1 cellular context compared by ENCODE assay signal in the genomic region with DNA sequence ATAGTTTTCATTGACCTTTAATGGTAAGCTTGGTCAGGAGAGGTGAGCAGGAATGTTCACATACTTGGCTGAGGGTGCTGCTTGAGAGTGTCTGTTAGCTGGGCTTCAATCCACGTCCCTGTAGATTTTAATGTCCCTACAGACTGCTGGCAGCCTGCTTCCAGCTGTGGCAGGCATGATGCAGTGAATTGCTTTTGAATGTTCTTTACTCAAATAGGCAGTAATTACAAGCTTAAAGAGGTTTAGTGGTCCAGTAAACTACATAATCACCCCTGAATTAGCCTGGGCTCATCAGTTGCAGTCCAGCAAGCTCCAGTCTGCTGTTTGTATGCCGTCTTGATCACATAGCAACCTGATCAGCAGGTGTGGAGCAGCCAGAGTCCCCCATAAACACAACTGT.
TF ChIP-seq lines count a peak whose summit lies in the region.

No MANE protein-coding gene starts in this region.

TF ChIP-seq in GM23338, 12 proteins besides CTCF, POLR2A, EP300 and RAD21 (continued from another document):
- TF ChIP-seq, protein P1, sequence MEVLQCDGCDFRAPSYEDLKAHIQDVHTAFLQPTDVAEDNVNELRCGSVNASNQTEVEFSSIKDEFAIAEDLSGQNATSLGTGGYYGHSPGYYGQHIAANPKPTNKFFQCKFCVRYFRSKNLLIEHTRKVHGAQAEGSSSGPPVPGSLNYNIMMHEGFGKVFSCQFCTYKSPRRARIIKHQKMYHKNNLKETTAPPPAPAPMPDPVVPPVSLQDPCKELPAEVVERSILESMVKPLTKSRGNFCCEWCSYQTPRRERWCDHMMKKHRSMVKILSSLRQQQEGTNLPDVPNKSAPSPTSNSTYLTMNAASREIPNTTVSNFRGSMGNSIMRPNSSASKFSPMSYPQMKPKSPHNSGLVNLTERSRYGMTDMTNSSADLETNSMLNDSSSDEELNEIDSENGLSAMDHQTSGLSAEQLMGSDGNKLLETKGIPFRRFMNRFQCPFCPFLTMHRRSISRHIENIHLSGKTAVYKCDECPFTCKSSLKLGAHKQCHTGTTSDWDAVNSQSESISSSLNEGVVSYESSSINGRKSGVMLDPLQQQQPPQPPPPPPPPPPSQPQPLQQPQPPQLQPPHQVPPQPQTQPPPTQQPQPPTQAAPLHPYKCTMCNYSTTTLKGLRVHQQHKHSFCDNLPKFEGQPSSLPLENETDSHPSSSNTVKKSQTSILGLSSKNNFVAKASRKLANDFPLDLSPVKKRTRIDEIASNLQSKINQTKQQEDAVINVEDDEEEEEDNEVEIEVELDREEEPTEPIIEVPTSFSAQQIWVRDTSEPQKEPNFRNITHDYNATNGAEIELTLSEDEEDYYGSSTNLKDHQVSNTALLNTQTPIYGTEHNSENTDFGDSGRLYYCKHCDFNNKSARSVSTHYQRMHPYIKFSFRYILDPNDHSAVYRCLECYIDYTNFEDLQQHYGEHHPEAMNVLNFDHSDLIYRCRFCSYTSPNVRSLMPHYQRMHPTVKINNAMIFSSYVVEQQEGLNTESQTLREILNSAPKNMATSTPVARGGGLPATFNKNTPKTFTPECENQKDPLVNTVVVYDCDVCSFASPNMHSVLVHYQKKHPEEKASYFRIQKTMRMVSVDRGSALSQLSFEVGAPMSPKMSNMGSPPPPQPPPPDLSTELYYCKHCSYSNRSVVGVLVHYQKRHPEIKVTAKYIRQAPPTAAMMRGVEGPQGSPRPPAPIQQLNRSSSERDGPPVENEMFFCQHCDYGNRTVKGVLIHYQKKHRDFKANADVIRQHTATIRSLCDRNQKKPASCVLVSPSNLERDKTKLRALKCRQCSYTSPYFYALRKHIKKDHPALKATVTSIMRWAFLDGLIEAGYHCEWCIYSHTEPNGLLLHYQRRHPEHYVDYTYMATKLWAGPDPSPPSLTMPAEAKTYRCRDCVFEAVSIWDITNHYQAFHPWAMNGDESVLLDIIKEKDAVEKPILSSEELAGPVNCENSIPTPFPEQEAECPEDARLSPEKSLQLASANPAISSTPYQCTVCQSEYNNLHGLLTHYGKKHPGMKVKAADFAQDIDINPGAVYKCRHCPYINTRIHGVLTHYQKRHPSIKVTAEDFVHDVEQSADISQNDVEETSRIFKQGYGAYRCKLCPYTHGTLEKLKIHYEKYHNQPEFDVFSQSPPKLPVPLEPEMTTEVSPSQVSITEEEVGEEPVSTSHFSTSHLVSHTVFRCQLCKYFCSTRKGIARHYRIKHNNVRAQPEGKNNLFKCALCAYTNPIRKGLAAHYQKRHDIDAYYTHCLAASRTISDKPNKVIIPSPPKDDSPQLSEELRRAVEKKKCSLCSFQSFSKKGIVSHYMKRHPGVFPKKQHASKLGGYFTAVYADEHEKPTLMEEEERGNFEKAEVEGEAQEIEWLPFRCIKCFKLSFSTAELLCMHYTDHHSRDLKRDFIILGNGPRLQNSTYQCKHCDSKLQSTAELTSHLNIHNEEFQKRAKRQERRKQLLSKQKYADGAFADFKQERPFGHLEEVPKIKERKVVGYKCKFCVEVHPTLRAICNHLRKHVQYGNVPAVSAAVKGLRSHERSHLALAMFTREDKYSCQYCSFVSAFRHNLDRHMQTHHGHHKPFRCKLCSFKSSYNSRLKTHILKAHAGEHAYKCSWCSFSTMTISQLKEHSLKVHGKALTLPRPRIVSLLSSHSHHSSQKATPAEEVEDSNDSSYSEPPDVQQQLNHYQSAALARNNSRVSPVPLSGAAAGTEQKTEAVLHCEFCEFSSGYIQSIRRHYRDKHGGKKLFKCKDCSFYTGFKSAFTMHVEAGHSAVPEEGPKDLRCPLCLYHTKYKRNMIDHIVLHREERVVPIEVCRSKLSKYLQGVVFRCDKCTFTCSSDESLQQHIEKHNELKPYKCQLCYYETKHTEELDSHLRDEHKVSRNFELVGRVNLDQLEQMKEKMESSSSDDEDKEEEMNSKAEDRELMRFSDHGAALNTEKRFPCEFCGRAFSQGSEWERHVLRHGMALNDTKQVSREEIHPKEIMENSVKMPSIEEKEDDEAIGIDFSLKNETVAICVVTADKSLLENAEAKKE (CRISPR knock-in tag; IDR thresholded peaks at IDR 0.05), result no peak
- no peak for TF ChIP-seq POLR2AphosphoS5 (IDR thresholded peaks at IDR 0.05; ENCODE audit: low read depth)
- no peak for TF ChIP-seq EZH2phosphoT487 (IDR thresholded peaks at IDR 0.05; ENCODE audit: unreplicated experiment)
- TF ChIP-seq JUNB (IDR thresholded peaks at IDR 0.05; ENCODE audit: unreplicated experiment), result no peak
- no peak for TF ChIP-seq NANOG (IDR thresholded peaks at IDR 0.05; ENCODE audit: borderline replicate concordance)
- TF ChIP-seq, protein P2, sequence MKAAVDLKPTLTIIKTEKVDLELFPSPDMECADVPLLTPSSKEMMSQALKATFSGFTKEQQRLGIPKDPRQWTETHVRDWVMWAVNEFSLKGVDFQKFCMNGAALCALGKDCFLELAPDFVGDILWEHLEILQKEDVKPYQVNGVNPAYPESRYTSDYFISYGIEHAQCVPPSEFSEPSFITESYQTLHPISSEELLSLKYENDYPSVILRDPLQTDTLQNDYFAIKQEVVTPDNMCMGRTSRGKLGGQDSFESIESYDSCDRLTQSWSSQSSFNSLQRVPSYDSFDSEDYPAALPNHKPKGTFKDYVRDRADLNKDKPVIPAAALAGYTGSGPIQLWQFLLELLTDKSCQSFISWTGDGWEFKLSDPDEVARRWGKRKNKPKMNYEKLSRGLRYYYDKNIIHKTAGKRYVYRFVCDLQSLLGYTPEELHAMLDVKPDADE (IDR thresholded peaks at IDR 0.05), result no peak
- no peak for TF ChIP-seq ZNF114 (CRISPR knock-in tag; IDR thresholded peaks at IDR 0.05)
- no peak for TF ChIP-seq STAT1 (IDR thresholded peaks at IDR 0.05; ENCODE audit: unreplicated experiment)
- TF ChIP-seq EZH2 (IDR thresholded peaks at IDR 0.05; ENCODE audit: low read depth, unreplicated experiment), result no peak
- TF ChIP-seq CREB1 (CRISPR knock-in tag; IDR thresholded peaks at IDR 0.05; ENCODE audit: low read depth), result no peak
- TF ChIP-seq, protein P3, sequence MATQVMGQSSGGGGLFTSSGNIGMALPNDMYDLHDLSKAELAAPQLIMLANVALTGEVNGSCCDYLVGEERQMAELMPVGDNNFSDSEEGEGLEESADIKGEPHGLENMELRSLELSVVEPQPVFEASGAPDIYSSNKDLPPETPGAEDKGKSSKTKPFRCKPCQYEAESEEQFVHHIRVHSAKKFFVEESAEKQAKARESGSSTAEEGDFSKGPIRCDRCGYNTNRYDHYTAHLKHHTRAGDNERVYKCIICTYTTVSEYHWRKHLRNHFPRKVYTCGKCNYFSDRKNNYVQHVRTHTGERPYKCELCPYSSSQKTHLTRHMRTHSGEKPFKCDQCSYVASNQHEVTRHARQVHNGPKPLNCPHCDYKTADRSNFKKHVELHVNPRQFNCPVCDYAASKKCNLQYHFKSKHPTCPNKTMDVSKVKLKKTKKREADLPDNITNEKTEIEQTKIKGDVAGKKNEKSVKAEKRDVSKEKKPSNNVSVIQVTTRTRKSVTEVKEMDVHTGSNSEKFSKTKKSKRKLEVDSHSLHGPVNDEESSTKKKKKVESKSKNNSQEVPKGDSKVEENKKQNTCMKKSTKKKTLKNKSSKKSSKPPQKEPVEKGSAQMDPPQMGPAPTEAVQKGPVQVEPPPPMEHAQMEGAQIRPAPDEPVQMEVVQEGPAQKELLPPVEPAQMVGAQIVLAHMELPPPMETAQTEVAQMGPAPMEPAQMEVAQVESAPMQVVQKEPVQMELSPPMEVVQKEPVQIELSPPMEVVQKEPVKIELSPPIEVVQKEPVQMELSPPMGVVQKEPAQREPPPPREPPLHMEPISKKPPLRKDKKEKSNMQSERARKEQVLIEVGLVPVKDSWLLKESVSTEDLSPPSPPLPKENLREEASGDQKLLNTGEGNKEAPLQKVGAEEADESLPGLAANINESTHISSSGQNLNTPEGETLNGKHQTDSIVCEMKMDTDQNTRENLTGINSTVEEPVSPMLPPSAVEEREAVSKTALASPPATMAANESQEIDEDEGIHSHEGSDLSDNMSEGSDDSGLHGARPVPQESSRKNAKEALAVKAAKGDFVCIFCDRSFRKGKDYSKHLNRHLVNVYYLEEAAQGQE (IDR thresholded peaks at IDR 0.05; ENCODE audit: unreplicated experiment), result no peak
